20 cellular contexts compared by ENCODE assay signal in genomic region chr14:103492156-103492555, GRCh38.
"Had no signal": no experiment of that assay in that cellular context is flagged by ENCODE, and none has a peak within 500 bp of the region (broad histone marks: within the 10 kb centered on the region; RNA-seq: fewer than 3 reads in every experiment).

No MANE protein-coding gene starts in this region.

- H3K4me2 ChIP-seq: smooth muscle cell had no signal

- H3K27ac ChIP-seq: stomach, vagina had no signal

- ATAC-seq: activated T-cell treated with anti-CD3 and anti-CD28 coated beads, Interleukin-2, amount 50 U/mL, for 4 hours; naive thymus-derived CD4-positive, alpha-beta T cell; stimulated activated memory B cell treated with anti-CD40 and anti-IgM and Interleukin-4, amounts not matched to agents 10 μg/mL and 1 μg/mL and 100 μg/mL, for 72 hours had no signal

- H3K9me3 ChIP-seq: sigmoid colon, stomach, vagina had no signal

- H3K4me3 ChIP-seq: sigmoid colon, smooth muscle cell, stomach, vagina had no signal

- H3K27me3 Mint-ChIP-seq: activated naive CD8-positive, alpha-beta T cell treated with anti-CD3 and anti-CD28 coated beads for 36 hours; dendritic cell treated with granulocyte-macrophage colony-stimulating factor and Interleukin-4, amounts not matched to agents 40 ng/mL and 50 ng/mL, for 4 days; naive thymus-derived CD4-positive, alpha-beta T cell; stimulated activated memory B cell treated with anti-CD40 and anti-IgM and Interleukin-4, amounts not matched to agents 10 μg/mL and 1 μg/mL and 100 μg/mL, for 72 hours had no signal

- H3K27ac Mint-ChIP-seq: dendritic cell treated with granulocyte-macrophage colony-stimulating factor and Interleukin-4, amounts not matched to agents 40 ng/mL and 50 ng/mL, for 4 days; naive thymus-derived CD4-positive, alpha-beta T cell; stimulated activated memory B cell treated with anti-CD40 and anti-IgM and Interleukin-4, amounts not matched to agents 10 μg/mL and 1 μg/mL and 100 μg/mL, for 72 hours had no signal

- H3K9me3 Mint-ChIP-seq: activated naive CD8-positive, alpha-beta T cell treated with anti-CD3 and anti-CD28 coated beads for 36 hours; activated T-cell treated with anti-CD3 and anti-CD28 coated beads, Interleukin-2, amount 50 U/mL, for 4 hours; dendritic cell treated with granulocyte-macrophage colony-stimulating factor and Interleukin-4, amounts not matched to agents 40 ng/mL and 50 ng/mL, for 4 days; naive thymus-derived CD4-positive, alpha-beta T cell; neural crest cell; stimulated activated memory B cell treated with anti-CD40 and anti-IgM and Interleukin-4, amounts not matched to agents 10 μg/mL and 1 μg/mL and 100 μg/mL, for 72 hours had no signal

- DNase-seq: activated CD4-positive, alpha-beta T cell treated with anti-CD3 and anti-CD28 coated beads for 1 hour; activated naive CD4-positive, alpha-beta T cell treated with Interleukin-2 at 50 U/mL for 16 hours; activated naive CD8-positive, alpha-beta T cell treated with anti-CD3 and anti-CD28 coated beads for 36 hours; activated T-cell treated with anti-CD3 and anti-CD28 coated beads, Interleukin-2, amount 50 U/mL, for 4 hours; amniotic stem cell; effector CD4-positive, alpha-beta T cell; hypothalamus; mesendoderm; naive thymus-derived CD4-positive, alpha-beta T cell; retina; sigmoid colon; stimulated activated CD4-positive, alpha-beta T cell treated with anti-CD3 and anti-CD28 coated beads, Interleukin-15, amount 100 ng/mL, for 24 hours; stomach; T-helper 9 cell; trophoblast cell had no signal

- H3K4me1 Mint-ChIP-seq: activated naive CD8-positive, alpha-beta T cell treated with anti-CD3 and anti-CD28 coated beads for 36 hours; neural crest cell; stimulated activated memory B cell treated with anti-CD40 and anti-IgM and Interleukin-4, amounts not matched to agents 10 μg/mL and 1 μg/mL and 100 μg/mL, for 72 hours had no signal

- H3K4me1 ChIP-seq: sigmoid colon, stomach, vagina had no signal

- H3K27me3 ChIP-seq: sigmoid colon, stomach, vagina had no signal

- H3K4me3 Mint-ChIP-seq: activated naive CD8-positive, alpha-beta T cell treated with anti-CD3 and anti-CD28 coated beads for 36 hours; activated T-cell treated with anti-CD3 and anti-CD28 coated beads, Interleukin-2, amount 50 U/mL, for 4 hours; dendritic cell treated with granulocyte-macrophage colony-stimulating factor and Interleukin-4, amounts not matched to agents 40 ng/mL and 50 ng/mL, for 4 days; naive thymus-derived CD4-positive, alpha-beta T cell; neural crest cell; stimulated activated memory B cell treated with anti-CD40 and anti-IgM and Interleukin-4, amounts not matched to agents 10 μg/mL and 1 μg/mL and 100 μg/mL, for 72 hours had no signal
